8 cellular contexts compared by ENCODE assay signal in the genomic region with DNA sequence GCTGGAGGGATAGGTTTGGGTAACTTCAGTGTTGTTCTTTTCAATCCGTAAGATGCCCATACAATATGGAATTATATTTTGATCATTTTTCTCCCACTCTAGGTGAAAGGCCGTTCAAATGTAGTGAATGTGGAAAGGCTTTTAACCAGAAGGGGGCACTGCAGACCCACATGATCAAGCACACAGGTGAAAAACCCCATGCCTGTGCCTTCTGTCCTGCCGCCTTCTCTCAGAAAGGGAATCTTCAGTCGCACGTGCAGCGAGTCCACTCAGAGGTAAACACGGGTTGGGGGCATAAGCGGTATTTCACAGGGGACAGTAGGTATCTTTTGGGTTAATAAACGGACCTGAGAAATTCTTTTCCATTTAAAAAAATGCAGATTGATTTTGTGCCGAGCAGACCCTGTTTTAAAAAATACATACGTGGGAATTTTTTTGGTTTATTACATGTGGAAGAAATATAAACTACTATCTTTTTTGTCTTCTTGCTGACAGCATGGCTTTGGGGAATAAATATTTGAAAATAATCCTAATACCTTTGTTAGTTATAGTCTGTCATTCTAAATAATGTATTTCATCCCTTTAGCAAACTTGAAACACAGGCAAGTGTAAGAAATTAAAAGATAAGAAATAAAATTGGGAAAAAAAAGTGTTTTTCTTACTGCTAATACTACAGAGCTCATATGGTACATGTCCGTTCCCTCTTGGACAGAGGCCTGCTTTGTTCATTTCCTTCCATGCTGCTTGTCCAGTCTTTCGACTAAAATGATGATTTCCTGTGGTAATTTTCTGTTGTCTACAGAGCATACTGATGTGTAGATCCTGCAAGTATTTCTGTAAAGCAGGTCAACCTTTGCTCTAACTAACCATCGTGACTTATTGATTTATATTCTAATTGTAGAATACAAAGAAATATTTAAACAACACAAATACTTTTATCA. TPM values are rescaled to one million over a fixed set of nuclear protein-coding genes. Genes with fewer than 3 reads are reported as not detected.
DNase-seq lines count a peak whose midpoint lies in the region; ATAC-seq and TF ChIP-seq lines count a peak whose summit lies in the region.

No MANE protein-coding gene starts in this region.

- H3K36me3 Mint-ChIP-seq in MCF 10A (ENCODE audit: insufficient read depth, unreplicated experiment), result peaks cover 57% of the 10 kb centered on the region

- H3K4me3 Mint-ChIP-seq in MCF 10A (ENCODE audit: unreplicated experiment), result no peak overlapping the region

- TF ChIP-seq CTCF in AG04450 (IDR thresholded peaks at IDR 0.05; ENCODE audit: low read depth, low read length) (peak; percentile 69), GM12865 (IDR thresholded peaks at IDR 0.05; ENCODE audit: insufficient read depth, low read depth, low read length, missing control alignments) (peak; percentile 71), PC-3 (conservative IDR thresholded peaks at IDR 0.05; ENCODE audit: low read depth, low read length) (peak; percentile 82), MCF 10A (IDR thresholded peaks at IDR 0.05; ENCODE audit: unreplicated experiment) (peak; percentile 59)

- no peaks in the 10 kb centered on the region for H3K9me2 ChIP-seq in PC-3 (replicated peaks; ENCODE audit: low read length)

- H3K27ac ChIP-seq in AG04450 (ENCODE audit: low read depth, low read length), result no peak overlapping the region
- H3K27ac ChIP-seq in PC-3 (ENCODE audit: low read length), result no peak overlapping the region

- POLR2A ChIA-PET in AG04450 (lab: Yijun Ruan, JAX) (no interaction called here), PC-3 (lab: Charles Lee; ENCODE audit: unreplicated experiment) (interaction anchor here (0.6 kb wide), 1 partner anchor 30 kb away, joined by 4 read pairs; no protein-coding TSS in a partner anchor), MCF 10A (lab: Yijun Ruan, JAX) (no interaction called here)

- intact Hi-C loops in PC-3 (cut with micrococcal nuclease) (loop anchor here (2.0 kb wide), 1 partner anchor 73 kb away; no protein-coding TSS in a partner anchor), MCF 10A (cut with micrococcal nuclease) (loop anchor here (1.0 to 2.0 kb wide), 3 partner anchors 73 to 827 kb away; no protein-coding TSS in a partner anchor)

- H3K9me3 ChIP-seq in AG04450 (ENCODE audit: control insufficient read depth, insufficient read depth, low read length) (no peaks in the 10 kb centered on the region), PC-3 (ENCODE audit: low read length) (no peaks in the 10 kb centered on the region)

- H3F3A ChIP-seq in PC-3 (ENCODE audit: low read length, unreplicated experiment), result no peaks in the 10 kb centered on the region

- H3K36me3 ChIP-seq in PC-3 (ENCODE audit: low read depth, low read length), result peaks cover 15% of the 10 kb centered on the region

- no peaks in the 10 kb centered on the region for H3K9me3 Mint-ChIP-seq in MCF 10A (ENCODE audit: unreplicated experiment)

- CTCF ChIA-PET in AG04450 (lab: Charles Lee) (interaction anchor here (1.4 to 1.6 kb wide), 4 partner anchors 15 to 108 kb away, joined by 3 to 7 read pairs (median 5); no protein-coding TSS in a partner anchor), PC-3 (lab: Charles Lee) (interaction anchor here (0.6 kb wide), 1 partner anchor 191 kb away, joined by 3 read pairs; no protein-coding TSS in a partner anchor), MCF 10A (lab: Yijun Ruan, JAX) (interaction anchor here (0.6 to 1.8 kb wide), 10 partner anchors 10 to 190 kb away, joined by 3 to 9 read pairs (median 4); no protein-coding TSS in a partner anchor)

- no peaks in the 10 kb centered on the region for H3K79me2 ChIP-seq in PC-3 (ENCODE audit: low read length)

- H3K9ac ChIP-seq in PC-3 (ENCODE audit: low read length), result no peak overlapping the region

- no peaks in the 10 kb centered on the region for H4K20me1 ChIP-seq in PC-3 (ENCODE audit: low read length)

- H3K27me3 Mint-ChIP-seq in MCF 10A (ENCODE audit: insufficient read depth, unreplicated experiment), result no peaks in the 10 kb centered on the region

- DNase-seq in AG04450 (ENCODE audit: low read depth, low spot score) (no peak), GM12865 (ENCODE audit: low read depth) (peak; percentile 77), PC-3 (peak; percentile 66), MCF 10A (ENCODE audit: unreplicated experiment) (peak; percentile 60), left lobe of liver (ENCODE audit: low spot score) (no peak), superior temporal gyrus (ENCODE audit: extremely low spot score) (peak; percentile 82)

- peak; percentile 57 for ATAC-seq in HG03521 (IDR thresholded peaks at IDR 0.05; ENCODE audit: unreplicated experiment)
- ATAC-seq in PC-3, result peak; percentile 79
- peak; percentile 92 for ATAC-seq in left lobe of liver
- no peak for ATAC-seq in GM18519 (IDR thresholded peaks at IDR 0.05; ENCODE audit: low FRiP score, unreplicated experiment)

- H3K27ac Mint-ChIP-seq in MCF 10A (ENCODE audit: low read depth, unreplicated experiment), result peak overlapping the region; percentile 60

- H3K27me3 ChIP-seq in AG04450 (ENCODE audit: control insufficient read depth, insufficient read depth, low read length), result no peaks in the 10 kb centered on the region
- no peaks in the 10 kb centered on the region for H3K27me3 ChIP-seq in PC-3 (ENCODE audit: low read length)

- H3K4me1 Mint-ChIP-seq in MCF 10A (ENCODE audit: insufficient read depth, unreplicated experiment), result no peaks in the 10 kb centered on the region

- H3K4me3 ChIP-seq in AG04450 (ENCODE audit: low read depth, low read length), result no peak overlapping the region
- no peak overlapping the region for H3K4me3 ChIP-seq in GM12865 (ENCODE audit: low read depth, low read length)
- H3K4me3 ChIP-seq in PC-3 (ENCODE audit: low read length), result no peak overlapping the region

- H3K4me1 ChIP-seq in PC-3 (ENCODE audit: insufficient read depth, low read length), result no peaks in the 10 kb centered on the region

- no peak overlapping the region for H3K4me2 ChIP-seq in PC-3 (ENCODE audit: low read length)

- BruUV-seq in PC-3 (replicated peaks; lab: Mats Ljungman, UMichigan) (no TSS peak), MCF 10A (replicated peaks; lab: Mats Ljungman, UMichigan) (TSS peak; percentile 55)

- H2AFZ ChIP-seq in PC-3 (ENCODE audit: low read length), result no peak overlapping the region

RNA-seq across cellular contexts. Expression of a gene that starts 53.3 kb away (rescaled TPM):
- polyA plus RNA-seq in AG04450 (2011; rRNA removed), result 5.3 and 5.5 TPM in 2 replicates
- polyA minus RNA-seq in AG04450 (2011; rRNA and poly(A)+ RNA removed), result 20.8 and 23.3 TPM in 2 replicates
- 7.7 and 8.8 TPM in 2 replicates for total RNA-seq in PC-3 (2014; rRNA removed)
- total RNA-seq in MCF 10A (2022), result 15.3 and 16.1 TPM in 2 replicates
- 6.2 TPM for total RNA-seq in left lobe of liver

Comparison
In these comparisons a context has a peak if more than half of its experiments do, and no peak if none do; other contexts are left out.
1. DNase-seq: peak in GM12865 (single experiment), PC-3 (single experiment), MCF 10A (single experiment) and superior temporal gyrus (single experiment); none in AG04450 (single experiment) and left lobe of liver (single experiment).
2. Peak in every context shown above with its lines, with median percentiles within 50 percentile points of each other: CTCF ChIP-seq.